ENCODE assay signal across 9 cellular contexts in the genomic region with DNA sequence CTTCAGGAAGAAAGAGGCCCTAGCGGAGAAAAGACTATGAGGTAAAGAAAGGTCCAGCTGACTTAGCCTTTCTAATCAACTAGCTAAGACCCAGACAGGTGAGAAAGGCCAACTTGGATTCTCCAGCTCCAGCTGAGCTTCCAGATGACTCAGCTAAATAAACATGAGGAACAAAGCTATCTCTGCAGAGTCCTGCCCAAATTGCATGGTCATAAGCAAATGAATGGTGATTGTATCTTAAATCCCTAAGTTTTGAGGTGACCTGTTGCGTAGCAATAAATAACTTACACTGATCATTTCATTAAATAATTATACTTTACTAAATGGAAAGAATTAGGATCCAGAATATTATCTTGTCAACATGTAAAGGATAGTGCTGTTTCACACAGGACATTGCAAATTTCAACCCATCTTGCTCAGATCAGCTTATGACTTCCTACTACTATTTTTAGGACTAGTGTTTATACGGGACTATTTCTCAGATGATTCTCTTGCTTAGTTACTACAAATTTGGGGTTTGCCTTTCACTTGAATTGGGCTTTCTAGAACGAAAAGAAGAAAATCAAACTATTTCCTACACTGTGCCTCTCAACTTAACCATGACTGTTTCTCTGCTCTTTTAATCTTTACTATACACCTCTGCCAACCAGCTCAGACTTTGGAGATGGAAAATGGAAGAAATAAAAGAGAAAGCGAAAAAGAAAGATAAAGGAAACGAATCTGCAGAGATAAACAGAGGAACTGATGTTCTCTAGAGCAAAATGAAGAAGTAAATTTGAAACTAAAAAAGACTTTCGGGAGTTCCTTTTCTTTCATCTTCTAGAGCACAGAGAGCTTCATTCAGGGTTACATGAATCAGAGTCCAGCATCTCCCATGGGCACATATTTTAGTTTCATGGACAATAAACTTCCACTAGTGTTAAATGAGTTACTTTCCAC. TPM values are rescaled to one million over a fixed set of nuclear protein-coding genes. Genes with fewer than 3 reads are reported as not detected.
DNase-seq lines count a peak whose midpoint lies in the region; ATAC-seq, FAIRE-seq and TF ChIP-seq lines count a peak whose summit lies in the region.
"Had no signal": no experiment of that assay in that cellular context is flagged by ENCODE, and none has a peak within 500 bp of the region (broad histone marks: within the 10 kb centered on the region; RNA-seq: fewer than 3 reads in every experiment).

No MANE protein-coding gene starts in this region.

- no peak for TF ChIP-seq RAD21 in A549 (conservative IDR thresholded peaks at IDR 0.05 in 1 of 2, IDR thresholded peaks at IDR 0.05 in 1 of 2)

- FAIRE-seq in A549 (lab: Jason Lieb, UNC), result no peak

- H3K27me3 Mint-ChIP-seq in T-helper 1 cell treated with Interleukin-12 subunit alpha and Interleukin-12 subunit beta and Interleukin-4 antibody, amounts not matched to agents 30 μg/mL and 1 μg/mL, for 36 hours (ENCODE audit: low read depth), result peaks cover 6% of the 10 kb centered on the region
- no peaks in the 10 kb centered on the region for H3K27me3 Mint-ChIP-seq in glutamatergic neuron (ENCODE audit: unreplicated experiment)

- peaks cover 4% of the 10 kb centered on the region for H3K36me3 Mint-ChIP-seq in T-helper 1 cell treated with Interleukin-12 subunit alpha and Interleukin-12 subunit beta and Interleukin-4 antibody, amounts not matched to agents 30 μg/mL and 1 μg/mL, for 36 hours (ENCODE audit: low read depth)
- H3K36me3 Mint-ChIP-seq in glutamatergic neuron (ENCODE audit: unreplicated experiment), result no peaks in the 10 kb centered on the region

- POLR2A ChIA-PET in A549 (lab: Yijun Ruan, JAX), result interaction anchor here (0.9 to 1.3 kb wide), 2 partner anchors 106 to 110 kb away, joined by 3 to 5 read pairs; partner anchors contain the start of genes TFG and TMEM45A
- POLR2A ChIA-PET in HEK293T (lab: Yijun Ruan, JAX), result interaction anchor here (1.2 kb wide), 1 partner anchor 108 kb away, joined by 3 read pairs; no protein-coding TSS in a partner anchor

- H3K4me2 ChIP-seq in A549, result peak overlapping the region; percentile 48

- DNase-seq in A549 (ENCODE audit: low read depth in 1 of 2, low spot score in 1 of 2) (peak; percentile 18 to 60), iPS-NIHi7 (ENCODE audit: extremely low spot score) (peak; percentile 41), glutamatergic neuron (no peak), NCI-H187 treated with DMSO at 0.1 percent for 48 hours (lab: John Stamatoyannopoulos, UW) (no peak), HEK293T (ENCODE audit: extremely low spot score) (no peak)

- H3K9me3 ChIP-seq in A549, result no peaks in the 10 kb centered on the region

- peak overlapping the region; percentile 33 to 58; a peak in 4 of 6 replicates for H3K27ac ChIP-seq in A549

- 58% methylated on average over 7 of the region's 7 CpGs for WGBS in A549 (ENCODE audit: missing lambda C conversion rate)

- TF ChIP-seq CTCF in A549 (IDR thresholded peaks at IDR 0.05) (no peak), glutamatergic neuron (IDR thresholded peaks at IDR 0.05; ENCODE audit: partially characterized antibody, unreplicated experiment) (no peak)

- peaks cover 23% of the 10 kb centered on the region for H3K4me1 Mint-ChIP-seq in T-helper 1 cell treated with Interleukin-12 subunit alpha and Interleukin-12 subunit beta and Interleukin-4 antibody, amounts not matched to agents 30 μg/mL and 1 μg/mL, for 36 hours (ENCODE audit: low read depth)
- no peaks in the 10 kb centered on the region for H3K4me1 Mint-ChIP-seq in glutamatergic neuron (ENCODE audit: low read depth, unreplicated experiment)

- peaks cover 11% of the 10 kb centered on the region for H3K9me3 Mint-ChIP-seq in T-helper 1 cell treated with Interleukin-12 subunit alpha and Interleukin-12 subunit beta and Interleukin-4 antibody, amounts not matched to agents 30 μg/mL and 1 μg/mL, for 36 hours
- no peaks in the 10 kb centered on the region for H3K9me3 Mint-ChIP-seq in glutamatergic neuron (ENCODE audit: unreplicated experiment)

- H3K4me3 Mint-ChIP-seq in T-helper 1 cell treated with Interleukin-12 subunit alpha and Interleukin-12 subunit beta and Interleukin-4 antibody, amounts not matched to agents 30 μg/mL and 1 μg/mL, for 36 hours, result peak overlapping the region; percentile 66
- H3K4me3 Mint-ChIP-seq in glutamatergic neuron (ENCODE audit: unreplicated experiment), result no peak overlapping the region

- no peak for TF ChIP-seq POLR2A in A549 (IDR thresholded peaks at IDR 0.05; ENCODE audit: low read length)

- CTCF ChIA-PET in A549 (lab: Yijun Ruan, JAX) (interaction anchor here (0.6 to 2.5 kb wide), 20 partner anchors 10 to 1112 kb away, joined by 3 to 18 read pairs (median 3); no protein-coding TSS in a partner anchor), HEK293T (lab: Yijun Ruan, JAX) (interaction anchor here (0.5 to 1.3 kb wide), 3 partner anchors 13 to 285 kb away, joined by 3 to 5 read pairs (median 4); no protein-coding TSS in a partner anchor)

- no peak for TF ChIP-seq EP300 in A549 (IDR thresholded peaks at IDR 0.05)

- peaks cover 19% of the 10 kb centered on the region for H3K4me1 ChIP-seq in A549

- ATAC-seq in A549, result peak; percentile 63 to 80; a peak in 4 of 6 replicates
- peak; percentile 20 for ATAC-seq in GM18858 (IDR thresholded peaks at IDR 0.05; ENCODE audit: unreplicated experiment)
- peak; percentile 36 for ATAC-seq in HG03354 (IDR thresholded peaks at IDR 0.05; ENCODE audit: poor library complexity, severe bottlenecking, unreplicated experiment)

- H3K27ac Mint-ChIP-seq in T-helper 1 cell treated with Interleukin-12 subunit alpha and Interleukin-12 subunit beta and Interleukin-4 antibody, amounts not matched to agents 30 μg/mL and 1 μg/mL, for 36 hours, result peak overlapping the region; percentile 69
- H3K27ac Mint-ChIP-seq in glutamatergic neuron (ENCODE audit: unreplicated experiment), result no peak overlapping the region

- H3K4me3 ChIP-seq in A549, result no peak overlapping the region

TF ChIP-seq in A549, 52 proteins besides CTCF, POLR2A, EP300 and RAD21 (continues in another document):
- TF ChIP-seq HDAC2 (IDR thresholded peaks at IDR 0.05) (no peak), ZSCAN20 (CRISPR knock-in tag; IDR thresholded peaks at IDR 0.05) (no peak), NR3C1 (IDR thresholded peaks at IDR 0.05) (no peak), CHD2 (IDR thresholded peaks at IDR 0.05; ENCODE audit: low read length, partially characterized antibody) (no peak), EHF (CRISPR knock-in tag; IDR thresholded peaks at IDR 0.05) (no peak), FOXS1 (CRISPR knock-in tag; IDR thresholded peaks at IDR 0.05) (no peak), ATOH8 (CRISPR knock-in tag; IDR thresholded peaks at IDR 0.05; ENCODE audit: low read depth) (no peak), MAFK (IDR thresholded peaks at IDR 0.05; ENCODE audit: partially characterized antibody) (peak; percentile 95), CEBPB (IDR thresholded peaks at IDR 0.05) (no peak)
- TF ChIP-seq, protein P1, sequence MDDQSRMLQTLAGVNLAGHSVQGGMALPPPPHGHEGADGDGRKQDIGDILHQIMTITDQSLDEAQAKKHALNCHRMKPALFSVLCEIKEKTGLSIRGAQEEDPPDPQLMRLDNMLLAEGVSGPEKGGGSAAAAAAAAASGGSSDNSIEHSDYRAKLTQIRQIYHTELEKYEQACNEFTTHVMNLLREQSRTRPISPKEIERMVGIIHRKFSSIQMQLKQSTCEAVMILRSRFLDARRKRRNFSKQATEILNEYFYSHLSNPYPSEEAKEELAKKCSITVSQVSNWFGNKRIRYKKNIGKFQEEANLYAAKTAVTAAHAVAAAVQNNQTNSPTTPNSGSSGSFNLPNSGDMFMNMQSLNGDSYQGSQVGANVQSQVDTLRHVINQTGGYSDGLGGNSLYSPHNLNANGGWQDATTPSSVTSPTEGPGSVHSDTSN (IDR thresholded peaks at IDR 0.05), result no peak

TF ChIP-seq in HEK293T, 16 proteins besides CTCF, POLR2A, EP300 and RAD21:
- TF ChIP-seq ZNF384 (IDR thresholded peaks at IDR 0.05) (no peak), FOXA1 (IDR thresholded peaks at IDR 0.05) (no peak), FOXM1 (IDR thresholded peaks at IDR 0.05; ENCODE audit: borderline replicate concordance) (no peak), L3MBTL2 (conservative IDR thresholded peaks at IDR 0.05) (no peak), FOXK2 (IDR thresholded peaks at IDR 0.05) (no peak), NFRKB (IDR thresholded peaks at IDR 0.05) (no peak), HDGF (IDR thresholded peaks at IDR 0.05; ENCODE audit: borderline replicate concordance) (no peak)
- TF ChIP-seq, protein P2, sequence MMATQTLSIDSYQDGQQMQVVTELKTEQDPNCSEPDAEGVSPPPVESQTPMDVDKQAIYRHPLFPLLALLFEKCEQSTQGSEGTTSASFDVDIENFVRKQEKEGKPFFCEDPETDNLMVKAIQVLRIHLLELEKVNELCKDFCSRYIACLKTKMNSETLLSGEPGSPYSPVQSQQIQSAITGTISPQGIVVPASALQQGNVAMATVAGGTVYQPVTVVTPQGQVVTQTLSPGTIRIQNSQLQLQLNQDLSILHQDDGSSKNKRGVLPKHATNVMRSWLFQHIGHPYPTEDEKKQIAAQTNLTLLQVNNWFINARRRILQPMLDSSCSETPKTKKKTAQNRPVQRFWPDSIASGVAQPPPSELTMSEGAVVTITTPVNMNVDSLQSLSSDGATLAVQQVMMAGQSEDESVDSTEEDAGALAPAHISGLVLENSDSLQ (IDR thresholded peaks at IDR 0.05), result no peak

RNA-seq across cellular contexts. Expression of gene ADGRG7, which starts 6.6 kb away (rescaled TPM):
- polyA plus RNA-seq in A549 (2011; rRNA removed) (0.09 TPM in 1 of 2 replicates, not detected in the other), A549 (2017; fragmentation: RNase III; extraction: RNeasy Plus Mini Kit Qiagen cat#74134 plus additional on column Dnase treatment) (not detected in 3 replicates)
- polyA plus RNA-seq in A549 (2012; cell fraction: cytosol; rRNA removed), result not detected in 2 replicates
- polyA plus RNA-seq in A549 (2012; cell fraction: nucleus; rRNA removed), result 0.01 TPM in 1 of 2 replicates, not detected in the other
- polyA minus RNA-seq in A549 (2011; rRNA and poly(A)+ RNA removed), result not detected in 2 replicates
- not detected for total RNA-seq in glutamatergic neuron (ENCODE audit: unreplicated experiment)
- total RNA-seq: glomerular endothelial cell had no signal

Comparison
In these comparisons a context has a peak if more than half of its experiments do, and no peak if none do; other contexts are left out.
1. ATAC-seq: peak in every context shown above with its lines; median percentile 72 in A549; 36 in HG03354; 20 in GM18858.
2. DNase-seq: peak in A549 (2 of 2) and iPS-NIHi7 (single experiment); none in glutamatergic neuron (single experiment), NCI-H187 treated with DMSO at 0.1 percent for 48 hours (single experiment) and HEK293T (single experiment).